Comparison of ENCODE assay signal across 1 cellular context in genomic region chr2:150610670-150611279, GRCh38.
TF ChIP-seq lines count a peak whose summit lies in the region.

No MANE protein-coding gene starts in this region.

TF ChIP-seq in A549, 52 proteins besides CTCF, POLR2A, EP300 and RAD21 (continued from another document):
- TF ChIP-seq ATOH8 (CRISPR knock-in tag; IDR thresholded peaks at IDR 0.05; ENCODE audit: low read depth) (no peak), SMC3 (IDR thresholded peaks at IDR 0.05) (peak; percentile 98), NPAS2 (CRISPR knock-in tag; IDR thresholded peaks at IDR 0.05; ENCODE audit: borderline replicate concordance) (no peak), JUNB (IDR thresholded peaks at IDR 0.05) (no peak)
